1 cellular context compared by ENCODE assay signal in the genomic region with DNA sequence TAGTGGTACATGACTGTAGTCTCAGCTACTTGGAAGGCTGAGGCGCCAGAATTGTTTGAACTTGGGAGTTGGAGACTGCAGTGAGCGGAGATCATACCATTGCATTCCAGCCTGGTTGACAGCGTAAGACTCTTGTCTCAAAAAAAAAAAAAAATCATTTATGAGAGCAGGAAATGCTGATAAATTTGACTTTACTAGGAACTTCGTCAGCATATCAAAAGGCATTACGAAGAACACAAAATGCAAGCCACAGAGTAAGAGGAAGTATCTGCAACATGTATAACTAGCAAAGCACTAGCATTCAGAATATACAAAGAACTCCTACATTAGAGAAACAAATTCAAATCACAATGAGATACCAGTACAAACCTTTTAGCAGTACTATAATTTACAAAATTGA.
TF ChIP-seq lines count a peak whose summit lies in the region.

No MANE protein-coding gene starts in this region.

TF ChIP-seq in GM23338, 12 proteins besides CTCF, POLR2A, EP300 and RAD21 (continued from another document):
- TF ChIP-seq, protein P1, sequence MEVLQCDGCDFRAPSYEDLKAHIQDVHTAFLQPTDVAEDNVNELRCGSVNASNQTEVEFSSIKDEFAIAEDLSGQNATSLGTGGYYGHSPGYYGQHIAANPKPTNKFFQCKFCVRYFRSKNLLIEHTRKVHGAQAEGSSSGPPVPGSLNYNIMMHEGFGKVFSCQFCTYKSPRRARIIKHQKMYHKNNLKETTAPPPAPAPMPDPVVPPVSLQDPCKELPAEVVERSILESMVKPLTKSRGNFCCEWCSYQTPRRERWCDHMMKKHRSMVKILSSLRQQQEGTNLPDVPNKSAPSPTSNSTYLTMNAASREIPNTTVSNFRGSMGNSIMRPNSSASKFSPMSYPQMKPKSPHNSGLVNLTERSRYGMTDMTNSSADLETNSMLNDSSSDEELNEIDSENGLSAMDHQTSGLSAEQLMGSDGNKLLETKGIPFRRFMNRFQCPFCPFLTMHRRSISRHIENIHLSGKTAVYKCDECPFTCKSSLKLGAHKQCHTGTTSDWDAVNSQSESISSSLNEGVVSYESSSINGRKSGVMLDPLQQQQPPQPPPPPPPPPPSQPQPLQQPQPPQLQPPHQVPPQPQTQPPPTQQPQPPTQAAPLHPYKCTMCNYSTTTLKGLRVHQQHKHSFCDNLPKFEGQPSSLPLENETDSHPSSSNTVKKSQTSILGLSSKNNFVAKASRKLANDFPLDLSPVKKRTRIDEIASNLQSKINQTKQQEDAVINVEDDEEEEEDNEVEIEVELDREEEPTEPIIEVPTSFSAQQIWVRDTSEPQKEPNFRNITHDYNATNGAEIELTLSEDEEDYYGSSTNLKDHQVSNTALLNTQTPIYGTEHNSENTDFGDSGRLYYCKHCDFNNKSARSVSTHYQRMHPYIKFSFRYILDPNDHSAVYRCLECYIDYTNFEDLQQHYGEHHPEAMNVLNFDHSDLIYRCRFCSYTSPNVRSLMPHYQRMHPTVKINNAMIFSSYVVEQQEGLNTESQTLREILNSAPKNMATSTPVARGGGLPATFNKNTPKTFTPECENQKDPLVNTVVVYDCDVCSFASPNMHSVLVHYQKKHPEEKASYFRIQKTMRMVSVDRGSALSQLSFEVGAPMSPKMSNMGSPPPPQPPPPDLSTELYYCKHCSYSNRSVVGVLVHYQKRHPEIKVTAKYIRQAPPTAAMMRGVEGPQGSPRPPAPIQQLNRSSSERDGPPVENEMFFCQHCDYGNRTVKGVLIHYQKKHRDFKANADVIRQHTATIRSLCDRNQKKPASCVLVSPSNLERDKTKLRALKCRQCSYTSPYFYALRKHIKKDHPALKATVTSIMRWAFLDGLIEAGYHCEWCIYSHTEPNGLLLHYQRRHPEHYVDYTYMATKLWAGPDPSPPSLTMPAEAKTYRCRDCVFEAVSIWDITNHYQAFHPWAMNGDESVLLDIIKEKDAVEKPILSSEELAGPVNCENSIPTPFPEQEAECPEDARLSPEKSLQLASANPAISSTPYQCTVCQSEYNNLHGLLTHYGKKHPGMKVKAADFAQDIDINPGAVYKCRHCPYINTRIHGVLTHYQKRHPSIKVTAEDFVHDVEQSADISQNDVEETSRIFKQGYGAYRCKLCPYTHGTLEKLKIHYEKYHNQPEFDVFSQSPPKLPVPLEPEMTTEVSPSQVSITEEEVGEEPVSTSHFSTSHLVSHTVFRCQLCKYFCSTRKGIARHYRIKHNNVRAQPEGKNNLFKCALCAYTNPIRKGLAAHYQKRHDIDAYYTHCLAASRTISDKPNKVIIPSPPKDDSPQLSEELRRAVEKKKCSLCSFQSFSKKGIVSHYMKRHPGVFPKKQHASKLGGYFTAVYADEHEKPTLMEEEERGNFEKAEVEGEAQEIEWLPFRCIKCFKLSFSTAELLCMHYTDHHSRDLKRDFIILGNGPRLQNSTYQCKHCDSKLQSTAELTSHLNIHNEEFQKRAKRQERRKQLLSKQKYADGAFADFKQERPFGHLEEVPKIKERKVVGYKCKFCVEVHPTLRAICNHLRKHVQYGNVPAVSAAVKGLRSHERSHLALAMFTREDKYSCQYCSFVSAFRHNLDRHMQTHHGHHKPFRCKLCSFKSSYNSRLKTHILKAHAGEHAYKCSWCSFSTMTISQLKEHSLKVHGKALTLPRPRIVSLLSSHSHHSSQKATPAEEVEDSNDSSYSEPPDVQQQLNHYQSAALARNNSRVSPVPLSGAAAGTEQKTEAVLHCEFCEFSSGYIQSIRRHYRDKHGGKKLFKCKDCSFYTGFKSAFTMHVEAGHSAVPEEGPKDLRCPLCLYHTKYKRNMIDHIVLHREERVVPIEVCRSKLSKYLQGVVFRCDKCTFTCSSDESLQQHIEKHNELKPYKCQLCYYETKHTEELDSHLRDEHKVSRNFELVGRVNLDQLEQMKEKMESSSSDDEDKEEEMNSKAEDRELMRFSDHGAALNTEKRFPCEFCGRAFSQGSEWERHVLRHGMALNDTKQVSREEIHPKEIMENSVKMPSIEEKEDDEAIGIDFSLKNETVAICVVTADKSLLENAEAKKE (CRISPR knock-in tag; IDR thresholded peaks at IDR 0.05) = no peak
- TF ChIP-seq STAT1 (IDR thresholded peaks at IDR 0.05; ENCODE audit: unreplicated experiment) = no peak
- no peak for TF ChIP-seq JUNB (IDR thresholded peaks at IDR 0.05; ENCODE audit: unreplicated experiment)
- TF ChIP-seq, protein P2, sequence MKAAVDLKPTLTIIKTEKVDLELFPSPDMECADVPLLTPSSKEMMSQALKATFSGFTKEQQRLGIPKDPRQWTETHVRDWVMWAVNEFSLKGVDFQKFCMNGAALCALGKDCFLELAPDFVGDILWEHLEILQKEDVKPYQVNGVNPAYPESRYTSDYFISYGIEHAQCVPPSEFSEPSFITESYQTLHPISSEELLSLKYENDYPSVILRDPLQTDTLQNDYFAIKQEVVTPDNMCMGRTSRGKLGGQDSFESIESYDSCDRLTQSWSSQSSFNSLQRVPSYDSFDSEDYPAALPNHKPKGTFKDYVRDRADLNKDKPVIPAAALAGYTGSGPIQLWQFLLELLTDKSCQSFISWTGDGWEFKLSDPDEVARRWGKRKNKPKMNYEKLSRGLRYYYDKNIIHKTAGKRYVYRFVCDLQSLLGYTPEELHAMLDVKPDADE (IDR thresholded peaks at IDR 0.05) = no peak
- no peak for TF ChIP-seq CREB1 (CRISPR knock-in tag; IDR thresholded peaks at IDR 0.05; ENCODE audit: low read depth)
